ENCODE assay signal across 18 cellular contexts in the genomic region with DNA sequence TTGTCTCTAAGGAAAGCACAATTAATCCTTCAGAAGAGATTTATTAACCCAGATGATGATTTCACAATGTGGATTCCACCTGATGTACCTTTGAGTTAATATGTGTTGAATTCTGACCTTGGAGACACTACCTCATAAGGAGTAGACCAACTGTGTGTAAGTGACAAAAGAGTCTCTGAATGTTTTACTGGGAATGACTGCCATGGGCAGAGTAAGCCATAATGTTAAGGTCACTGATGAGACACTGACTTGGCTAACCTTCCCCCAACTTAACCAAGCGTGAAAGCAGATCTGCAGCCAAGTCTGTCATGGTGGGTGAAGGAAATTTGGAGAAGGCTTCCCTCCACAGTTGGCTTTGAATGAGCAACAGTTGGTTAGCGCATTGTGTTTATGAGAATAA.
"Had no signal": no experiment of that assay in that cellular context is flagged by ENCODE, and none has a peak within 500 bp of the region (broad histone marks: within the 10 kb centered on the region; RNA-seq: fewer than 3 reads in every experiment).

No MANE protein-coding gene starts in this region.

- DNase-seq: effector memory CD4-positive, alpha-beta T cell; immature natural killer cell; left colon; left ventricle myocardium superior; mucosa of descending colon; naive thymus-derived CD8-positive, alpha-beta T cell; posterior cingulate gyrus; small intestine; stimulated activated CD4-positive, alpha-beta T cell treated with anti-CD3 and anti-CD28 coated beads, Interleukin-12 subunit alpha, Interleukin-12 subunit beta, amount 100 ng/mL, for 4 hours; stimulated activated naive CD4-positive, alpha-beta T cell; stomach; substantia nigra; transverse colon had no signal

- H3K4me3 ChIP-seq: esophagus muscularis mucosa, gastroesophageal sphincter, lung, mucosa of descending colon, right atrium auricular region, stomach, thoracic aorta, transverse colon had no signal

- ATAC-seq: gastroesophageal sphincter; left colon; left ventricle myocardium superior; mucosa of descending colon; naive thymus-derived CD8-positive, alpha-beta T cell had no signal
